ENCODE assay signal across 35 cellular contexts in genomic region chr16:89295071-89295900, GRCh38.
DNase-seq lines count a peak whose midpoint lies in the region; ATAC-seq, FAIRE-seq and TF ChIP-seq lines count a peak whose summit lies in the region.
"Had no signal": no experiment of that assay in that cellular context is flagged by ENCODE, and none has a peak within 500 bp of the region (broad histone marks: within the 10 kb centered on the region; RNA-seq: fewer than 3 reads in every experiment).

No MANE protein-coding gene starts in this region.

- WGBS in HepG2 (ENCODE audit: low lambda C conversion rate), result 97% methylated on average over 20 of the region's 24 CpGs
- 100% methylated on average over 6 of the region's 24 CpGs for WGBS in right lobe of liver (ENCODE audit: insufficient coverage, low coverage, low lambda C conversion rate, missing lambda C conversion rate)
- WGBS in mammary epithelial cell (ENCODE audit: low coverage, missing lambda C conversion rate), result 57% methylated on average over 11 of the region's 24 CpGs

- no peak overlapping the region for H3K9ac ChIP-seq in HepG2 (ENCODE audit: insufficient read depth, low read depth, low read length)
- H3K9ac ChIP-seq in kidney (ENCODE audit: low read length in 2 of 2), result no peak overlapping the region
- H3K9ac ChIP-seq in mammary epithelial cell (ENCODE audit: insufficient read depth, low read length), result no peak overlapping the region
- H3K9ac ChIP-seq: GM23248, parathyroid adenoma had no signal

- H3K4me2 ChIP-seq in HepG2 (ENCODE audit: low read depth, low read length) (no peak overlapping the region), mammary epithelial cell (ENCODE audit: insufficient read depth, low read depth, low read length) (no peak overlapping the region)

- TF ChIP-seq POLR2A in HepG2 (IDR thresholded peaks at IDR 0.05; ENCODE audit: insufficient read depth in 1 of 2, low read depth in 2 of 2, low read length in 2 of 2) (no peak), right lobe of liver (IDR thresholded peaks at IDR 0.05) (no peak)

- TF ChIP-seq CTCF in HepG2 (CRISPR knock-in tag; IDR thresholded peaks at IDR 0.05), result no peak
- no peak for TF ChIP-seq CTCF in right lobe of liver (IDR thresholded peaks at IDR 0.05)
- TF ChIP-seq CTCF in kidney (IDR thresholded peaks at IDR 0.05; ENCODE audit: borderline replicate concordance, extremely low read depth, insufficient read depth), result no peak
- no peak for TF ChIP-seq CTCF in type B pancreatic cell (conservative IDR thresholded peaks at IDR 0.05)
- TF ChIP-seq CTCF in mammary epithelial cell (conservative IDR thresholded peaks at IDR 0.05 in 1 of 2, IDR thresholded peaks at IDR 0.05 in 1 of 2; ENCODE audit: extremely low read depth in 1 of 2, insufficient read depth in 1 of 2, low read depth in 1 of 2, low read length in 2 of 2), result no peak

- H3K27ac Mint-ChIP-seq in T-helper 17 cell, result peak overlapping the region; percentile 88
- H3K27ac Mint-ChIP-seq in type B pancreatic cell, result peak overlapping the region; percentile 86
- H3K27ac Mint-ChIP-seq: activated B cell treated with CpG ODN at 0.5 μM for 24 hours; dendritic cell treated with granulocyte-macrophage colony-stimulating factor and Interleukin-4, amounts not matched to agents 40 ng/mL and 50 ng/mL, for 4 days had no signal

- FAIRE-seq in HepG2 (lab: Jason Lieb, UNC) (no peak), kidney (lab: Jason Lieb, UNC) (no peak)
- FAIRE-seq: GM12892 had no signal

- no peak overlapping the region for H2AFZ ChIP-seq in HepG2 (ENCODE audit: low read length)
- H2AFZ ChIP-seq in mammary epithelial cell (ENCODE audit: low read depth, low read length), result no peak overlapping the region
- H2AFZ ChIP-seq: GM23248, parathyroid adenoma had no signal

- H3K27me3 Mint-ChIP-seq in T-helper 17 cell (no peaks in the 10 kb centered on the region), type B pancreatic cell (no peaks in the 10 kb centered on the region)
- H3K27me3 Mint-ChIP-seq: activated B cell treated with CpG ODN at 0.5 μM for 24 hours; activated naive CD8-positive, alpha-beta T cell treated with anti-CD3 and anti-CD28 coated beads, Interleukin-2, amount 50 U/mL, for 24 hours; dendritic cell treated with granulocyte-macrophage colony-stimulating factor and Interleukin-4, amounts not matched to agents 40 ng/mL and 50 ng/mL, for 4 days; IgD-negative memory B cell had no signal

- POLR2A ChIA-PET in HepG2 (lab: Yijun Ruan, JAX), result no interaction called here

- dilution Hi-C loops in mammary epithelial cell (cut with HindIII; ENCODE audit: low sequenced_read_pairs), result no loop called here

- no peak for TF ChIP-seq RAD21 in HepG2 (CRISPR knock-in tag; IDR thresholded peaks at IDR 0.05)

- H3K4me1 ChIP-seq in HepG2 (ENCODE audit: insufficient read depth, low read length) (peaks cover 51% of the 10 kb centered on the region), right lobe of liver (no peaks in the 10 kb centered on the region), kidney (ENCODE audit: control insufficient read depth in 1 of 2, insufficient read depth in 1 of 2, low read depth in 1 of 2, low read length in 2 of 2) (no peaks in the 10 kb centered on the region), mammary epithelial cell (ENCODE audit: insufficient read depth, low read length) (no peaks in the 10 kb centered on the region)
- H3K4me1 ChIP-seq: parathyroid adenoma had no signal

- H3K4me3 Mint-ChIP-seq in T-helper 17 cell (no peak overlapping the region), type B pancreatic cell (no peak overlapping the region)
- H3K4me3 Mint-ChIP-seq: activated B cell treated with CpG ODN at 0.5 μM for 24 hours; activated naive CD8-positive, alpha-beta T cell treated with anti-CD3 and anti-CD28 coated beads, Interleukin-2, amount 50 U/mL, for 24 hours; CD14-positive monocyte; dendritic cell treated with granulocyte-macrophage colony-stimulating factor and Interleukin-4, amounts not matched to agents 40 ng/mL and 50 ng/mL, for 4 days; IgD-negative memory B cell; natural killer cell had no signal

- peaks cover 2% of the 10 kb centered on the region for H3K36me3 Mint-ChIP-seq in T-helper 17 cell (ENCODE audit: low read depth)
- H3K36me3 Mint-ChIP-seq in type B pancreatic cell, result peaks cover 5% of the 10 kb centered on the region
- H3K36me3 Mint-ChIP-seq: natural killer cell had no signal

- intact Hi-C loops in HepG2 (cut with micrococcal nuclease; ENCODE audit: unreplicated experiment) (no loop called here), right lobe of liver (cut with DNase I) (no loop called here), kidney (cut with DNase I) (no loop called here), mammary epithelial cell (cut with micrococcal nuclease) (no loop called here)

- TF ChIP-seq EP300 in HepG2 (IDR thresholded peaks at IDR 0.05; ENCODE audit: low read depth in 2 of 2, low read length in 2 of 2) (no peak), HepG2 (CRISPR knock-in tag; IDR thresholded peaks at IDR 0.05; ENCODE audit: borderline replicate concordance) (no peak)

- H3K9me3 Mint-ChIP-seq in type B pancreatic cell, result no peaks in the 10 kb centered on the region
- H3K9me3 Mint-ChIP-seq: activated B cell treated with CpG ODN at 0.5 μM for 24 hours; activated naive CD8-positive, alpha-beta T cell treated with anti-CD3 and anti-CD28 coated beads, Interleukin-2, amount 50 U/mL, for 24 hours; CD14-positive monocyte; dendritic cell treated with granulocyte-macrophage colony-stimulating factor and Interleukin-4, amounts not matched to agents 40 ng/mL and 50 ng/mL, for 4 days; IgD-negative memory B cell; natural killer cell had no signal

- in situ Hi-C loops in HepG2 (cut with HindIII; ENCODE audit: extremely low pct_ligation_motif_present, low pct_unique_long_range_greater_than_20kb), result no loop called here
- in situ Hi-C loops in mammary epithelial cell (cut with MboI; ENCODE audit: low sequenced_read_pairs in 2 of 2), result no loop called here

- no peak for ATAC-seq in HepG2
- no peak for ATAC-seq in right lobe of liver
- ATAC-seq in T-helper 17 cell, result no peak
- ATAC-seq in GM18867 (IDR thresholded peaks at IDR 0.05; ENCODE audit: unreplicated experiment), result no peak
- ATAC-seq: activated naive CD8-positive, alpha-beta T cell treated with anti-CD3 and anti-CD28 coated beads, Interleukin-2, amount 50 U/mL, for 24 hours; gastroesophageal sphincter; natural killer cell; PC-3; sciatic nerve had no signal

- H3K4me1 Mint-ChIP-seq in T-helper 17 cell (peaks cover 28% of the 10 kb centered on the region), type B pancreatic cell (ENCODE audit: unreplicated experiment) (peaks cover 33% of the 10 kb centered on the region)

- H4K20me1 ChIP-seq in HepG2 (ENCODE audit: insufficient read depth, low read length) (peaks cover 52% of the 10 kb centered on the region), mammary epithelial cell (ENCODE audit: insufficient read depth, low read length) (no peaks in the 10 kb centered on the region)

- H3K36me3 ChIP-seq in HepG2 (replicated peaks in 1 of 2; ENCODE audit: control insufficient read depth in 1 of 2, insufficient read depth in 2 of 2, low read length in 2 of 2) (peaks cover 19 to 60% of the 10 kb centered on the region in 2 experiments), right lobe of liver (peaks cover 0 to 1% (median 0%) of the 10 kb centered on the region in 4 donors), kidney (ENCODE audit: control insufficient read depth in 1 of 2, insufficient read depth in 2 of 2, low read length in 2 of 2) (no peaks in the 10 kb centered on the region), mammary epithelial cell (ENCODE audit: insufficient read depth, low read length) (peaks cover 3% of the 10 kb centered on the region)
- H3K36me3 ChIP-seq: uterus had no signal

- H3K79me2 ChIP-seq in HepG2 (ENCODE audit: insufficient read depth, low read length) (peaks cover 51% of the 10 kb centered on the region), mammary epithelial cell (ENCODE audit: insufficient read depth, low read length) (peaks cover 97% of the 10 kb centered on the region)

- H3K27ac ChIP-seq in HepG2 (ENCODE audit: extremely low read length, insufficient read depth, low read length), result no peak overlapping the region
- H3K27ac ChIP-seq in right lobe of liver, result no peak overlapping the region
- H3K27ac ChIP-seq in kidney (ENCODE audit: low read depth in 2 of 2, low read length in 2 of 2), result no peak overlapping the region
- H3K27ac ChIP-seq in mammary epithelial cell (ENCODE audit: insufficient read depth, low read depth, low read length), result no peak overlapping the region
- H3K27ac ChIP-seq: GM23248, parathyroid adenoma, uterus had no signal

- BruUV-seq in HepG2 (replicated peaks; lab: Mats Ljungman, UMichigan), result no TSS peak
- no TSS peak for BruUV-seq in mammary epithelial cell (replicated peaks; lab: Mats Ljungman, UMichigan)

- CTCF ChIA-PET in HepG2 (lab: Yijun Ruan, JAX; ENCODE audit: low intra/inter-chr PET ratio, low total read pairs), result no interaction called here
- CTCF ChIA-PET in mammary epithelial cell (lab: Charles Lee; ENCODE audit: low non-redundant PET), result no interaction called here

- H3K27me3 ChIP-seq in HepG2 (ENCODE audit: control insufficient read depth in 1 of 2, insufficient read depth in 2 of 2, low read length in 2 of 2) (no peaks in the 10 kb centered on the region), right lobe of liver (no peaks in the 10 kb centered on the region), mammary epithelial cell (ENCODE audit: insufficient read depth, low read length) (no peaks in the 10 kb centered on the region)
- H3K27me3 ChIP-seq: gastroesophageal sphincter, uterus had no signal

- DNase-seq in HepG2 (ENCODE audit: low spot score), result no peak
- DNase-seq in right lobe of liver, result no peak
- no peak for DNase-seq in T-helper 17 cell
- DNase-seq in kidney, result peak; percentile 78
- no peak for DNase-seq in type B pancreatic cell (ENCODE audit: extremely low spot score, unreplicated experiment)
- DNase-seq in mammary epithelial cell, result no peak
- DNase-seq: activated B cell treated with CpG ODN at 0.5 μM for 24 hours; activated CD4-positive, alpha-beta T cell treated with anti-CD3 and anti-CD28 coated beads, Interleukin-2, amount 50 U/mL, for 4 hours; activated effector memory CD4-positive, alpha-beta T cell treated with Interleukin-2 at 50 U/mL for 16 hours; activated naive CD8-positive, alpha-beta T cell treated with anti-CD3 and anti-CD28 coated beads, Interleukin-2, amount 50 U/mL, for 24 hours; caudate nucleus; DMS 273 treated with DMSO at 0.1 percent for 48 hours; EL; GM23248; hippocampal formation; midbrain; natural killer cell; NCI-H1092; NCI-H1694 treated with DMSO at 0.1 percent for 48 hours; NCI-H2171 treated with DMSO at 0.1 percent for 48 hours; NCI-H524 treated with DMSO at 0.1 percent for 48 hours; PC-3; SHP77; stimulated activated CD4-positive, alpha-beta T cell treated with anti-CD3 and anti-CD28 coated beads, Interleukin-12 subunit alpha, Interleukin-12 subunit beta, amount 100 ng/mL, for 4 hours; stimulated activated CD4-positive, alpha-beta T cell treated with anti-CD3 and anti-CD28 coated beads, Interleukin-4, amount 100 ng/mL, for 1 hour; T1000; uterus had no signal

- H3K9me3 ChIP-seq in HepG2 (ENCODE audit: low read length) (no peaks in the 10 kb centered on the region), right lobe of liver (no peaks in the 10 kb centered on the region), T-helper 17 cell (ENCODE audit: control insufficient read depth, low read length, poor library complexity, severe bottlenecking) (no peaks in the 10 kb centered on the region), kidney (ENCODE audit: control insufficient read depth in 1 of 2, low read length in 2 of 2) (no peaks in the 10 kb centered on the region), mammary epithelial cell (replicated peaks; ENCODE audit: insufficient read depth, low read length) (no peaks in the 10 kb centered on the region)
- H3K9me3 ChIP-seq: gastroesophageal sphincter, uterus had no signal

- H3K4me3 ChIP-seq in HepG2 (replicated peaks in 1 of 3; ENCODE audit: insufficient read depth in 1 of 3, low read depth in 2 of 3, low read length in 3 of 3) (no peak overlapping the region), right lobe of liver (no peak overlapping the region), kidney (ENCODE audit: low read length in 2 of 2) (no peak overlapping the region), mammary epithelial cell (replicated peaks in 1 of 3; ENCODE audit: insufficient read depth in 1 of 3, low read depth in 2 of 3, low read length in 3 of 3) (no peak overlapping the region)
- H3K4me3 ChIP-seq: gastroesophageal sphincter, GM23248, uterus had no signal
